ENCODE assay signal across 26 cellular contexts in the genomic region with DNA sequence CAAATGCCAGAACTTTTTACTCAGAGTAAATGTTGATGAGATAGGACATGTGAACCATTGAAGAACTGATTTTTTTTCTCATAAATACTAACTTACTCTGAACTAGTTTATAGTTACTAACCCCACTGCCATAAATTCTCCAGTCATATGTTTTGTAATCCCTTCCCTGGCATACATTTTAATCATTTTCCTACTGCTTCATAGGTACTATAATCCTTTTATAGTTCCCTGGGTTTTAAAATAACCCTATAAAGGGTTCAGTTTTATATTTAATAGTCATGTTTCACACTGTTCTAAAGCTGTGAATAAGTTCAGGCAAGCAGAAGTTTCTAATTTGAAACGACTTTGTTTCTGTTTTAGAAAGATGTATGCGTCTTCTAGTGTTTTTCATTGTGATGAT.
"Had no signal": no experiment of that assay in that cellular context is flagged by ENCODE, and none has a peak within 500 bp of the region (broad histone marks: within the 10 kb centered on the region; RNA-seq: fewer than 3 reads in every experiment).

No MANE protein-coding gene starts in this region.

- H3K36me3 Mint-ChIP-seq: immature natural killer cell had no signal

- H3K4me3 Mint-ChIP-seq: dendritic cell treated with granulocyte-macrophage colony-stimulating factor and Interleukin-4, amounts not matched to agents 40 ng/mL and 50 ng/mL, for 4 days; effector memory CD8-positive, alpha-beta T cell; endodermal cell; immature natural killer cell had no signal

- H3K27me3 Mint-ChIP-seq: dendritic cell treated with granulocyte-macrophage colony-stimulating factor and Interleukin-4, amounts not matched to agents 40 ng/mL and 50 ng/mL, for 4 days; effector memory CD8-positive, alpha-beta T cell had no signal

- H3K79me2 ChIP-seq: hepatocyte had no signal

- H3K27ac Mint-ChIP-seq: dendritic cell treated with granulocyte-macrophage colony-stimulating factor and Interleukin-4, amounts not matched to agents 40 ng/mL and 50 ng/mL, for 4 days; effector memory CD8-positive, alpha-beta T cell; endodermal cell; immature natural killer cell had no signal

- H3K4me1 Mint-ChIP-seq: immature natural killer cell had no signal

- H3K4me2 ChIP-seq: hepatocyte had no signal

- H3K27me3 ChIP-seq: colonic mucosa, esophagus squamous epithelium, gastrocnemius medialis, heart left ventricle, hepatocyte, left lung had no signal

- H3K4me1 ChIP-seq: colonic mucosa, esophagus squamous epithelium, gastrocnemius medialis, left lung, lower lobe of right lung had no signal

- H3K36me3 ChIP-seq: colonic mucosa, esophagus squamous epithelium, gastrocnemius medialis, heart left ventricle, left lung, lower lobe of right lung had no signal

- FAIRE-seq: endometrium, kidney had no signal

- H2AFZ ChIP-seq: hepatocyte had no signal

- H3K4me3 ChIP-seq: colonic mucosa, esophagus squamous epithelium, gastrocnemius medialis, heart left ventricle, hepatocyte, left lung, lower lobe of right lung had no signal

- H3K27ac ChIP-seq: colonic mucosa, epithelial cell of prostate, esophagus squamous epithelium, gastrocnemius medialis, heart left ventricle, hepatocyte, left lung, lower lobe of right lung had no signal

- H3K9me3 Mint-ChIP-seq: dendritic cell treated with granulocyte-macrophage colony-stimulating factor and Interleukin-4, amounts not matched to agents 40 ng/mL and 50 ng/mL, for 4 days; effector memory CD8-positive, alpha-beta T cell; endodermal cell; immature natural killer cell had no signal

- DNase-seq: colonic mucosa; cortex of kidney; effector CD8-positive, alpha-beta T cell; effector memory CD8-positive, alpha-beta T cell; endodermal cell; erythroblast; esophagus squamous epithelium; foreskin fibroblast; foreskin melanocyte; gastrocnemius medialis; heart left ventricle; hypothalamus; immature natural killer cell; islet precursor cell; kidney; kidney glomerular epithelial cell; left lung; left ventricle myocardium superior; lower lobe of right lung; mesendoderm; midbrain had no signal

- H3K9me3 ChIP-seq: colonic mucosa, esophagus squamous epithelium, gastrocnemius medialis, heart left ventricle, left lung, lower lobe of right lung had no signal

- ATAC-seq: effector memory CD8-positive, alpha-beta T cell; esophagus mucosa; gastrocnemius medialis; heart left ventricle; left lung; left ventricle myocardium superior; lower lobe of right lung had no signal
